Comparison of ENCODE assay signal across 12 cellular contexts in the genomic region with DNA sequence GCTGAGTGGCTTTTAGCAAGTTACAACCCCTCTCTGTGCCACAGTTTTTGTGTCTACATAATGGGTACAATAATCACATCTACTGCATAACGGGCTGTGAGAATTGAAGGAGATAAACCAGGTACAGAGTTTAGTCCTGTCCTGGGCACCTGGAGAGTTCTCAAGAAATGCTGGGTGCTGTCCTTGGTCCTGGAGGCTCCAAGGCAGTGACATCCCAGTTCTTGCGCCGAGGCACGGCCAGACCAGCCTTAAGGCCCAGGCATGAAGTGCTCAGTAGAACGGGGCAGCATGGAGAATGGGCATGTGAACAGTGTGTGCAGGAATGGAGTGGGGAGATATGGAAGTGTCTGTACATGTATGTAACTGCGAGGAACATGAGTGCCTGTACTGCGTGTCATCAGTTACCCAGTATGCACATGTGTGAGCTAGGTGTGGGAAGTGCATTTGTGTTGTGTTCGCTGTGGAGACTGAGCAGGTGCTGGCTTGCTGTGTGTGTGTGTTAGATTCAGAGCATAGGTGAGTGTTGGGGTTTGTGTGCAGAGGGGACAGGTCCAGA. TPM values are rescaled to one million over a fixed set of nuclear protein-coding genes. Genes with fewer than 3 reads are reported as not detected.
A peak's percentile ranks its signal among the peaks of the same experiment; 100 is the strongest.
DNase-seq lines count a peak whose midpoint lies in the region; ATAC-seq, FAIRE-seq and TF ChIP-seq lines count a peak whose summit lies in the region.
"Had no signal": no experiment of that assay in that cellular context is flagged by ENCODE, and none has a peak within 500 bp of the region (broad histone marks: within the 10 kb centered on the region; RNA-seq: fewer than 3 reads in every experiment).

No MANE protein-coding gene starts in this region.

- H3K79me1 ChIP-seq in H1 (ENCODE audit: low read depth, low read length): peaks cover 3% of the 10 kb centered on the region; the same call in 1 of the 2 replicates

- peaks cover 7% of the 10 kb centered on the region for H3K23me2 ChIP-seq in H1 (ENCODE audit: low read depth, low read length)

- H3K27ac Mint-ChIP-seq in progenitor cell of endocrine pancreas: no peak overlapping the region
- H3K27ac Mint-ChIP-seq: T-helper 1 cell treated with Interleukin-12 subunit alpha and Interleukin-12 subunit beta and Interleukin-4 antibody, amounts not matched to agents 30 μg/mL and 1 μg/mL, for 36 hours had no signal

- H3K4me2 ChIP-seq in H1 (ENCODE audit: insufficient read depth in 1 of 2, low read depth in 2 of 2, low read length in 2 of 2): no peak overlapping the region

- H2AFZ ChIP-seq in H1 (ENCODE audit: low read length): no peak overlapping the region

- no peak overlapping the region for H3K56ac ChIP-seq in H1 (replicated peaks; ENCODE audit: insufficient read length, low read depth, low read length)

- H3K4me3 Mint-ChIP-seq in progenitor cell of endocrine pancreas (ENCODE audit: low read depth): no peak overlapping the region
- H3K4me3 Mint-ChIP-seq: T-helper 1 cell treated with Interleukin-12 subunit alpha and Interleukin-12 subunit beta and Interleukin-4 antibody, amounts not matched to agents 30 μg/mL and 1 μg/mL, for 36 hours had no signal

- CTCF ChIA-PET in H1 (lab: Charles Lee; ENCODE audit: partially characterized antibody): interaction anchor here (1.3 to 3.7 kb wide), 10 partner anchors 9 to 146 kb away, joined by 3 to 16 read pairs (median 7); no protein-coding TSS in a partner anchor

- no peak overlapping the region for H2BK20ac ChIP-seq in H1 (ENCODE audit: low read length)

- 83% methylated on average over 8 of the region's 8 CpGs; no CpG with 5 or more reads in 1 of the 2 experiments for WGBS in H1 (ENCODE audit: extremely low coverage in 1 of 2, insufficient coverage in 1 of 2, insufficient read length in 1 of 2, insufficient replicate concordance in 2 of 2, low coverage in 1 of 2, low lambda C conversion rate in 2 of 2, missing lambda C conversion rate in 1 of 2), 2 experiments

- H3K9me3 Mint-ChIP-seq in progenitor cell of endocrine pancreas (ENCODE audit: low read depth): no peaks in the 10 kb centered on the region
- H3K9me3 Mint-ChIP-seq: T-helper 1 cell treated with Interleukin-12 subunit alpha and Interleukin-12 subunit beta and Interleukin-4 antibody, amounts not matched to agents 30 μg/mL and 1 μg/mL, for 36 hours had no signal

- no peaks in the 10 kb centered on the region for H3K36me3 Mint-ChIP-seq in progenitor cell of endocrine pancreas (ENCODE audit: insufficient read depth)

- H3K9ac ChIP-seq in H1 (replicated peaks in 1 of 4; ENCODE audit: extremely low read depth in 1 of 4, low read depth in 3 of 4, low read length in 3 of 4): no peak overlapping the region

- H2BK15ac ChIP-seq in H1 (ENCODE audit: low read length): no peak overlapping the region

- TF ChIP-seq RAD21 in H1 (IDR thresholded peaks at IDR 0.05 in 1 of 2, conservative IDR thresholded peaks at IDR 0.05 in 1 of 2; ENCODE audit: low read depth in 2 of 2, low read length in 2 of 2): peak in 1 of 2 experiments; percentile 2; a peak in 1 of 4 replicates

- H3K27me3 Mint-ChIP-seq in progenitor cell of endocrine pancreas: peaks cover 55% of the 10 kb centered on the region

- H3K4me3 ChIP-seq in H1 (ENCODE audit: extremely low read depth in 1 of 4, insufficient read depth in 2 of 4, low read depth in 3 of 4, low read length in 4 of 4) (no peak overlapping the region), dorsolateral prefrontal cortex (no peak overlapping the region)

- no peak for ATAC-seq in sciatic nerve

- H3K79me2 ChIP-seq in H1 (ENCODE audit: control insufficient read depth in 1 of 2, insufficient read depth in 2 of 2, low read length in 2 of 2): no peaks in the 10 kb centered on the region

- no peak overlapping the region for H2AK5ac ChIP-seq in H1 (ENCODE audit: low read depth, low read length)

- no peak overlapping the region for H2BK120ac ChIP-seq in H1 (replicated peaks; ENCODE audit: low read depth, low read length)

- intact Hi-C loops in dorsolateral prefrontal cortex (cut with DNase I): no loop called here
- intact Hi-C loops in sciatic nerve (cut with DNase I): no loop called here

- no peak overlapping the region for H2BK5ac ChIP-seq in H1 (ENCODE audit: low read depth, low read length)

- FAIRE-seq in H1 (lab: Jason Lieb, UNC): no peak

- no peaks in the 10 kb centered on the region for H3K36me3 ChIP-seq in H1 (ENCODE audit: control insufficient read depth in 2 of 4, insufficient read depth in 4 of 4, low read length in 3 of 4)

- H3K9me3 ChIP-seq in H1 (ENCODE audit: insufficient read depth in 2 of 2, low read depth in 1 of 2, low read length in 1 of 2): no peaks in the 10 kb centered on the region

- H3K4me1 Mint-ChIP-seq in progenitor cell of endocrine pancreas (ENCODE audit: low read depth): peaks cover 1% of the 10 kb centered on the region

- TF ChIP-seq POLR2A in H1 (IDR thresholded peaks at IDR 0.05; ENCODE audit: control extremely low read depth in 1 of 2, low read depth in 2 of 2, low read length in 2 of 2): no peak

- H4K5ac ChIP-seq in H1 (ENCODE audit: insufficient read length, low read depth, low read length): no peak overlapping the region

- peaks cover 0 to 2% (median 0%) of the 10 kb centered on the region in 4 experiments; a peak in 1 of 7 replicates for H3K4me1 ChIP-seq in H1 (replicated peaks in 1 of 4; ENCODE audit: control insufficient read depth in 3 of 4, insufficient read depth in 4 of 4, low read length in 3 of 4)

- TF ChIP-seq CTCF in H1 (IDR thresholded peaks at IDR 0.05; ENCODE audit: control extremely low read depth in 1 of 3, insufficient read depth in 1 of 3, low read depth in 1 of 3, low read length in 3 of 3) (no peak), progenitor cell of endocrine pancreas (IDR thresholded peaks at IDR 0.05; ENCODE audit: unreplicated experiment) (no peak), dorsolateral prefrontal cortex (IDR thresholded peaks at IDR 0.05 in 54 of 56, conservative IDR thresholded peaks at IDR 0.05 in 2 of 56; ENCODE audit: low read depth in 1 of 56, partially characterized antibody in 56 of 56) (no peak)

- H4K8ac ChIP-seq in H1 (ENCODE audit: extremely low read depth, insufficient read depth, low read length): no peak overlapping the region

- H3K18ac ChIP-seq in H1 (ENCODE audit: extremely low read depth, low read length): no peak overlapping the region

- H3K14ac ChIP-seq in H1 (ENCODE audit: insufficient read length): no peak overlapping the region

- no peak overlapping the region for H2BK12ac ChIP-seq in H1 (ENCODE audit: low read depth, low read length)

- peaks cover 0 to 12% of the 10 kb centered on the region in 2 experiments for H4K20me1 ChIP-seq in H1 (replicated peaks in 1 of 2; ENCODE audit: control insufficient read depth in 1 of 2, insufficient read depth in 2 of 2, low read length in 2 of 2)

- POLR2A ChIA-PET in H1 (lab: Charles Lee; ENCODE audit: partially characterized antibody): interaction anchor here (1.2 kb wide), 1 partner anchor 270 kb away, joined by 3 read pairs; no protein-coding TSS in a partner anchor

- H4K91ac ChIP-seq in H1 (replicated peaks; ENCODE audit: insufficient read length, low read length): no peak overlapping the region

- DNase-seq in activated CD4-positive, alpha-beta T cell treated with anti-CD3 and anti-CD28 coated beads for 48 hours: peak; percentile 53
- DNase-seq in activated CD4-positive, alpha-beta T cell treated with anti-CD3 and anti-CD28 coated beads, Interleukin-2, amount 50 U/mL, for 4 hours: no peak
- peak; percentile 20 for DNase-seq in RPMI7951 (ENCODE audit: low read depth)
- DNase-seq in H1 (ENCODE audit: low read depth in 1 of 2, low spot score in 2 of 2): peak in 1 of 2 experiments; percentile 86
- peak; percentile 69 for DNase-seq in progenitor cell of endocrine pancreas (ENCODE audit: low spot score, unreplicated experiment)
- no peak for DNase-seq in dorsolateral prefrontal cortex
- no peak for DNase-seq in sciatic nerve (ENCODE audit: low spot score)
- no peak for DNase-seq in nucleus accumbens (lab: John Stamatoyannopoulos, UW)
- DNase-seq: activated T-cell treated with anti-CD3 and anti-CD28 coated beads for 4 hours, glutamatergic neuron had no signal

- H3K23ac ChIP-seq in H1 (ENCODE audit: insufficient read length): no peak overlapping the region

- no peak for TF ChIP-seq EP300 in H1 (IDR thresholded peaks at IDR 0.05; ENCODE audit: borderline replicate concordance in 1 of 2, low read depth in 2 of 2, low read length in 2 of 2)

- H3K27ac ChIP-seq in H1 (ENCODE audit: low read depth, low read length): no peak overlapping the region
- H3K27ac ChIP-seq in dorsolateral prefrontal cortex: no peak overlapping the region

- peak overlapping the region; percentile 5 for H3K4ac ChIP-seq in H1 (replicated peaks; ENCODE audit: insufficient read length, low read depth, low read length)

- H3K27me3 ChIP-seq in H1 (replicated peaks in 1 of 4; ENCODE audit: control insufficient read depth in 3 of 4, extremely low read depth in 1 of 4, insufficient read depth in 3 of 4, low read length in 3 of 4): peaks cover 0 to 16% (median 11%) of the 10 kb centered on the region in 4 experiments; a peak in 6 of 7 replicates
- peaks cover 0 to 10% (median 0%) of the 10 kb centered on the region in 45 donors for H3K27me3 ChIP-seq in dorsolateral prefrontal cortex

TF ChIP-seq in H1, 55 proteins besides CTCF, POLR2A, EP300 and RAD21 (continues in another document):
- TF ChIP-seq GABPA (IDR thresholded peaks at IDR 0.05; ENCODE audit: borderline replicate concordance, insufficient read depth, low read length) (no peak), CREB1 (IDR thresholded peaks at IDR 0.05) (no peak), SIRT6 (IDR thresholded peaks at IDR 0.05; ENCODE audit: low read length) (no peak), HDAC2 (IDR thresholded peaks at IDR 0.05; ENCODE audit: borderline replicate concordance in 1 of 2, low read depth in 2 of 2, low read length in 2 of 2) (0 out of 4 replicates have a peak, but pooled peaks of 1 of the 2 experiments have one; percentile 35), TAF7 (optimal IDR thresholded peaks at IDR 0.05; ENCODE audit: borderline replicate concordance, low read depth, low read length) (peak; percentile 25)

RNA-seq across cellular contexts. Expression of a gene that starts 6.3 kb away (rescaled TPM):
- total RNA-seq in RPMI7951 (2014; rRNA removed; shearing (Covaris generic)): 0.10 TPM in 1 of 2 replicates, not detected in the other
- total RNA-seq in H1 (2021; fragmentation: NEBNext Ultra II Directional; extraction: Animal tissue kit (Norgen Biotek cat#: 25700)): 4.0 and 4.1 TPM in 2 replicates
- polyA plus RNA-seq in H1 (2011; rRNA removed): 7.6 and 11.1 TPM in 2 replicates
- 5.5 TPM for polyA plus RNA-seq in H1 (2011; cell fraction: cytosol; rRNA removed)
- polyA plus RNA-seq in H1 (2011; cell fraction: nucleus; rRNA removed): 11.1 TPM
- 4.2 to 10.8 TPM (median 8.7 TPM) in 4 replicates for polyA plus RNA-seq in H1 (2012, experiment 1 of 2)
- 5.7 TPM for polyA plus RNA-seq in H1 (2012, experiment 2 of 2)
- 3.8 TPM for polyA plus RNA-seq in H1 (2013, experiment 1 of 2)
- polyA plus RNA-seq in H1 (2013, experiment 2 of 2): 4.2 TPM
- 4.4 and 5.4 TPM in 2 replicates for polyA minus RNA-seq in H1 (2011; rRNA and poly(A)+ RNA removed)
- 5.1 TPM for polyA minus RNA-seq in H1 (2011; cell fraction: cytosol; rRNA and poly(A)+ RNA removed)
- polyA minus RNA-seq in H1 (2011; cell fraction: nucleus; rRNA and poly(A)+ RNA removed): 4.8 TPM
- total RNA-seq in progenitor cell of endocrine pancreas (2.8 and 2.9 TPM in 2 replicates), dorsolateral prefrontal cortex (100 to 1,000 TPM in 13 of 120 experiments, 10 to 100 TPM in 107; 23.7 to 116 (median 81.0) TPM), sciatic nerve (not detected)
- total RNA-seq: ureter had no signal

Comparison
In these comparisons a context has a peak if more than half of its experiments do, and no peak if none do; other contexts are left out.
1. DNase-seq: peak in activated CD4-positive, alpha-beta T cell treated with anti-CD3 and anti-CD28 coated beads for 48 hours (single experiment), RPMI7951 (single experiment) and progenitor cell of endocrine pancreas (single experiment); none in activated CD4-positive, alpha-beta T cell treated with anti-CD3 and anti-CD28 coated beads, Interleukin-2, amount 50 U/mL, for 4 hours (0 of 2), dorsolateral prefrontal cortex (0 of 10), sciatic nerve (single experiment) and nucleus accumbens (0 of 56).